In the genomic region with DNA sequence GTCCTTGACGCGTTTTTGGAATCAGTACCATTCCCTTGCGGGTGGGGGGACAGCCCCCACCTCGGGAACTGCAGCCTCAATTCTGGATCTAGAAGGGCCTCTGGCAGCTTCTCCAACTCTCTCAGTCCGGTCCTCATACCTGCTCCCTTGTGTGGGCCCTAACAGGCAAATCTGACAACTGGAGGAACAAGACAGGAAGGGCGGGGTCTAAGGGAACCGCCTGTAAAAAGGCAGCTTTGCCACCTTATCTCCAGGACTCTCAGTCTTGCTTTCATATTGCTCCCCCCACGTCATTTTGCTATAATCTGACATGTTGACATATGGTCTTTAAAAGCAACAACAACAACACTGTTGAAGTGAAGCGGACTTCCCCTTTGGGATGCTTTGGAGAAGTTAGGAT, we compare ENCODE assay signal across 18 cellular contexts. TPM values are rescaled to one million over a fixed set of nuclear protein-coding genes. Genes with fewer than 3 reads are reported as not detected.
DNase-seq lines count a peak whose midpoint lies in the region; TF ChIP-seq lines count a peak whose summit lies in the region.
"Had no signal": no experiment of that assay in that cellular context is flagged by ENCODE, and none has a peak within 500 bp of the region (broad histone marks: within the 10 kb centered on the region; RNA-seq: fewer than 3 reads in every experiment).

No MANE protein-coding gene starts in this region.

- H3K4me3 Mint-ChIP-seq in activated CD4-positive, alpha-beta T cell treated with anti-CD3 and anti-CD28 coated beads, Interleukin-2, amount 10 ng/mL, durations not matched to agents 24 days and 14 days: peak overlapping the region; percentile 57
- H3K4me3 Mint-ChIP-seq in endodermal cell (peak overlapping the region; percentile 60), neural crest cell (peak overlapping the region; percentile 81)

- intact Hi-C loops in activated CD4-positive, alpha-beta T cell treated with anti-CD3 and anti-CD28 coated beads, Interleukin-2, amount 10 ng/mL, durations not matched to agents 24 days and 14 days (cut with micrococcal nuclease): no loop called here
- intact Hi-C loops in posterior cingulate gyrus (cut with DNase I): no loop called here

- H3K27me3 ChIP-seq in HUES48 (ENCODE audit: control insufficient read depth, insufficient read depth, low read length) (peaks cover 5% of the 10 kb centered on the region), endodermal cell (ENCODE audit: control insufficient read depth, insufficient read depth, low read length, poor library complexity, severe bottlenecking) (peaks cover 11% of the 10 kb centered on the region)
- H3K27me3 ChIP-seq: testis had no signal

- no peaks in the 10 kb centered on the region for H3K36me3 ChIP-seq in HUES48 (ENCODE audit: control insufficient read depth, insufficient read depth, low read length)
- H3K36me3 ChIP-seq in endodermal cell (ENCODE audit: control insufficient read depth, insufficient read depth, low read length): no peaks in the 10 kb centered on the region
- H3K36me3 ChIP-seq: esophagus squamous epithelium, heart left ventricle had no signal

- POLR2A ChIA-PET in HEK293T (lab: Yijun Ruan, JAX): no interaction called here

- DNase-seq in activated CD4-positive, alpha-beta T cell treated with anti-CD3 and anti-CD28 coated beads, Interleukin-2, amount 10 ng/mL, durations not matched to agents 24 days and 14 days: no peak
- no peak for DNase-seq in activated CD4-positive, alpha-beta T cell treated with anti-CD3 and anti-CD28 coated beads for 4 hours
- DNase-seq in endodermal cell: no peak
- no peak for DNase-seq in neural crest cell (ENCODE audit: low read depth, low spot score)
- DNase-seq in mesenteric fat pad (ENCODE audit: low spot score): no peak
- no peak for DNase-seq in HEK293T (ENCODE audit: extremely low spot score)
- no peak for DNase-seq in posterior cingulate gyrus
- DNase-seq: activated CD4-positive, alpha-beta T cell treated with anti-CD3 and anti-CD28 coated beads, Interleukin-2, amount 50 U/mL, for 1 hour; dermis blood vessel endothelial cell; esophagus squamous epithelium; left cardiac atrium; MM.1S; right cardiac atrium had no signal

- CTCF ChIA-PET in HEK293T (lab: Yijun Ruan, JAX): no interaction called here

- H3K36me3 Mint-ChIP-seq in activated CD4-positive, alpha-beta T cell treated with anti-CD3 and anti-CD28 coated beads, Interleukin-2, amount 10 ng/mL, durations not matched to agents 24 days and 14 days (ENCODE audit: low read depth): no peaks in the 10 kb centered on the region
- no peaks in the 10 kb centered on the region for H3K36me3 Mint-ChIP-seq in endodermal cell (ENCODE audit: low read depth)
- no peaks in the 10 kb centered on the region for H3K36me3 Mint-ChIP-seq in neural crest cell (ENCODE audit: low read depth)

- H3K4me1 Mint-ChIP-seq in activated CD4-positive, alpha-beta T cell treated with anti-CD3 and anti-CD28 coated beads, Interleukin-2, amount 10 ng/mL, durations not matched to agents 24 days and 14 days: peaks cover 7% of the 10 kb centered on the region
- H3K4me1 Mint-ChIP-seq in endodermal cell (no peaks in the 10 kb centered on the region), neural crest cell (peaks cover 10% of the 10 kb centered on the region)

- no peaks in the 10 kb centered on the region for H3K9me3 Mint-ChIP-seq in activated CD4-positive, alpha-beta T cell treated with anti-CD3 and anti-CD28 coated beads, Interleukin-2, amount 10 ng/mL, durations not matched to agents 24 days and 14 days
- H3K9me3 Mint-ChIP-seq in endodermal cell (no peaks in the 10 kb centered on the region), neural crest cell (no peaks in the 10 kb centered on the region)
- H3K9me3 Mint-ChIP-seq: T-helper 1 cell treated with Interleukin-12 subunit alpha and Interleukin-12 subunit beta and Interleukin-4 antibody, amounts not matched to agents 30 μg/mL and 1 μg/mL, for 36 hours had no signal

- no peak for TF ChIP-seq CTCF in endodermal cell (conservative IDR thresholded peaks at IDR 0.05)
- TF ChIP-seq CTCF in neural crest cell (conservative IDR thresholded peaks at IDR 0.05): no peak

- H3K27ac Mint-ChIP-seq in activated CD4-positive, alpha-beta T cell treated with anti-CD3 and anti-CD28 coated beads, Interleukin-2, amount 10 ng/mL, durations not matched to agents 24 days and 14 days: no peak overlapping the region
- H3K27ac Mint-ChIP-seq in endodermal cell: no peak overlapping the region
- H3K27ac Mint-ChIP-seq in neural crest cell (ENCODE audit: unreplicated experiment): no peak overlapping the region
- H3K27ac Mint-ChIP-seq: T-helper 1 cell treated with Interleukin-12 subunit alpha and Interleukin-12 subunit beta and Interleukin-4 antibody, amounts not matched to agents 30 μg/mL and 1 μg/mL, for 36 hours had no signal

- peak overlapping the region; percentile 87 for H3K27ac ChIP-seq in HUES48 (ENCODE audit: low read depth, low read length)
- no peak overlapping the region for H3K27ac ChIP-seq in endodermal cell (ENCODE audit: low read depth, low read length)
- H3K27ac ChIP-seq: heart left ventricle, testis had no signal

- peaks cover 18% of the 10 kb centered on the region for H3K27me3 Mint-ChIP-seq in activated CD4-positive, alpha-beta T cell treated with anti-CD3 and anti-CD28 coated beads, Interleukin-2, amount 10 ng/mL, durations not matched to agents 24 days and 14 days
- peaks cover 7% of the 10 kb centered on the region for H3K27me3 Mint-ChIP-seq in endodermal cell (ENCODE audit: insufficient read depth)
- H3K27me3 Mint-ChIP-seq in neural crest cell (ENCODE audit: low read depth): peaks cover 31% of the 10 kb centered on the region

- no peaks in the 10 kb centered on the region for H3K9me3 ChIP-seq in HUES48 (ENCODE audit: control insufficient read depth, insufficient read depth, low read length)
- H3K9me3 ChIP-seq in endodermal cell (ENCODE audit: control insufficient read depth, low read length): no peaks in the 10 kb centered on the region
- H3K9me3 ChIP-seq: esophagus squamous epithelium, heart left ventricle, testis had no signal

- H3K4me1 ChIP-seq in HUES48 (ENCODE audit: control insufficient read depth, insufficient read depth, low read length) (peaks cover 7% of the 10 kb centered on the region), endodermal cell (ENCODE audit: control insufficient read depth, insufficient read depth, low read length) (no peaks in the 10 kb centered on the region)

- 58 to 68% methylated on average over 8 to 9 of the region's 9 CpGs for whole genome bisulfite sequencing in endodermal cell (ENCODE audit: insufficient coverage in 1 of 2, insufficient read length in 1 of 2), 2 experiments

- H3K4me3 ChIP-seq in HUES48 (ENCODE audit: low read depth, low read length) (peak overlapping the region; percentile 79), endodermal cell (ENCODE audit: low read length) (no peak overlapping the region)

- no peak overlapping the region for H3K9ac ChIP-seq in HUES48 (ENCODE audit: low read depth, low read length)
- no peak overlapping the region for H3K9ac ChIP-seq in endodermal cell (ENCODE audit: extremely low read depth, low read length, poor library complexity, severe bottlenecking)

TF ChIP-seq in HEK293T, 16 proteins besides CTCF, POLR2A, EP300 and RAD21:
- TF ChIP-seq FOXA1 (IDR thresholded peaks at IDR 0.05) (no peak), FOXM1 (IDR thresholded peaks at IDR 0.05; ENCODE audit: borderline replicate concordance) (no peak)
- TF ChIP-seq, protein P1, sequence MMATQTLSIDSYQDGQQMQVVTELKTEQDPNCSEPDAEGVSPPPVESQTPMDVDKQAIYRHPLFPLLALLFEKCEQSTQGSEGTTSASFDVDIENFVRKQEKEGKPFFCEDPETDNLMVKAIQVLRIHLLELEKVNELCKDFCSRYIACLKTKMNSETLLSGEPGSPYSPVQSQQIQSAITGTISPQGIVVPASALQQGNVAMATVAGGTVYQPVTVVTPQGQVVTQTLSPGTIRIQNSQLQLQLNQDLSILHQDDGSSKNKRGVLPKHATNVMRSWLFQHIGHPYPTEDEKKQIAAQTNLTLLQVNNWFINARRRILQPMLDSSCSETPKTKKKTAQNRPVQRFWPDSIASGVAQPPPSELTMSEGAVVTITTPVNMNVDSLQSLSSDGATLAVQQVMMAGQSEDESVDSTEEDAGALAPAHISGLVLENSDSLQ (IDR thresholded peaks at IDR 0.05): no peak
TF ChIP-seq in HEK293T: peak in this region for 0.

RNA-seq across cellular contexts. Expression of gene CHRNB4, which starts 0.9 kb away (rescaled TPM):
- not detected in 2 replicates for total RNA-seq in activated CD4-positive, alpha-beta T cell treated with anti-CD3 and anti-CD28 coated beads, Interleukin-2, amount 10 ng/mL, durations not matched to agents 24 days and 14 days
- total RNA-seq in endodermal cell (under 1 TPM; 0.22 to 0.70 TPM), neural crest cell (3.9 and 4.1 TPM in 2 replicates), mesenteric fat pad (not detected)
- 6.2 TPM for polyA plus RNA-seq in endodermal cell (2013, experiment 1 of 2)
- polyA plus RNA-seq in endodermal cell (2013, experiment 2 of 2): 6.3 TPM
- total RNA-seq: dermis blood vessel endothelial cell, HT1080, right cardiac atrium had no signal
- polyA plus RNA-seq: heart left ventricle, right cardiac atrium had no signal

RNA-seq across cellular contexts. Expression of gene CHRNA3, which starts 21.1 kb away (rescaled TPM):
- not detected in 2 replicates for total RNA-seq in activated CD4-positive, alpha-beta T cell treated with anti-CD3 and anti-CD28 coated beads, Interleukin-2, amount 10 ng/mL, durations not matched to agents 24 days and 14 days
- total RNA-seq in endodermal cell: 1 to 10 TPM; 1.6 to 3.7 TPM
- polyA plus RNA-seq in endodermal cell (2013, experiment 1 of 2): 9.0 TPM
- polyA plus RNA-seq in endodermal cell (2013, experiment 2 of 2): 8.4 TPM
- total RNA-seq in neural crest cell: 3.8 and 5.1 TPM in 2 replicates
- not detected for total RNA-seq in mesenteric fat pad
- total RNA-seq: dermis blood vessel endothelial cell, HT1080 had no signal
